In genomic region chr17:48624544-48625501, GRCh38 we compare ENCODE assay signal across 8 cellular contexts.
DNase-seq lines count a peak whose midpoint lies in the region; ATAC-seq, FAIRE-seq and TF ChIP-seq lines count a peak whose summit lies in the region.

No MANE protein-coding gene starts in this region.

- H3K4me3 Mint-ChIP-seq in nephron: peak overlapping the region; percentile 87 to 95 (median 93)

- peak overlapping the region; percentile 48 for H3K4me3 ChIP-seq in GM06990 (replicated peaks; ENCODE audit: low read depth, low read length)
- H3K4me3 ChIP-seq in NT2/D1 (ENCODE audit: insufficient read length, low read depth): peak overlapping the region; percentile 49
- H3K4me3 ChIP-seq in duodenal mucosa (ENCODE audit: low read depth in 1 of 2, low read length in 2 of 2): peak overlapping the region; percentile 29 to 54

- peaks cover 6% of the 10 kb centered on the region for H3K27me3 ChIP-seq in GM06990 (replicated peaks; ENCODE audit: control insufficient read depth, insufficient read depth, low read length)
- H3K27me3 ChIP-seq in NT2/D1 (ENCODE audit: insufficient read depth, insufficient read length): peaks cover 100% of the 10 kb centered on the region
- peaks cover 96 to 99% of the 10 kb centered on the region in 2 donors for H3K27me3 ChIP-seq in duodenal mucosa (ENCODE audit: control insufficient read depth in 1 of 2, insufficient read depth in 2 of 2, low read length in 2 of 2)

- no peak overlapping the region for H3K27ac ChIP-seq in duodenal mucosa (ENCODE audit: low read depth, low read length)

- H3K9ac ChIP-seq in NT2/D1 (ENCODE audit: insufficient read length, low read depth): peak overlapping the region; percentile 69
- no peak overlapping the region for H3K9ac ChIP-seq in duodenal mucosa (ENCODE audit: low read depth in 1 of 2, low read length in 2 of 2)

- DNase-seq in GM06990 (ENCODE audit: extremely low read depth, insufficient read length) (no peak), NT2/D1 (ENCODE audit: low read depth, low spot score) (no peak), GM19239 (ENCODE audit: insufficient read length, low spot score) (no peak), hippocampal formation (lab: John Stamatoyannopoulos, UW) (no peak)

- no peak for FAIRE-seq in GM19239 (lab: Jason Lieb, UNC)

- H3K27ac Mint-ChIP-seq in nephron: peak overlapping the region in 2 of 3 experiments; percentile 26 to 93

- H3K27me3 Mint-ChIP-seq in nephron (ENCODE audit: low read depth): peaks cover 100% of the 10 kb centered on the region

- H3K9me3 ChIP-seq in NT2/D1 (ENCODE audit: insufficient read depth, low read length) (peaks cover 7% of the 10 kb centered on the region; the same call in 1 of the 2 replicates), duodenal mucosa (ENCODE audit: control insufficient read depth in 1 of 2, low read length in 2 of 2) (no peaks in the 10 kb centered on the region)

- H3K36me3 ChIP-seq in GM06990 (ENCODE audit: control insufficient read depth, insufficient read depth, low read length) (no peaks in the 10 kb centered on the region), NT2/D1 (ENCODE audit: insufficient read depth, insufficient read length, low read length) (no peaks in the 10 kb centered on the region), duodenal mucosa (ENCODE audit: control insufficient read depth in 1 of 2, insufficient read depth in 2 of 2, low read length in 2 of 2) (no peaks in the 10 kb centered on the region)

- no peaks in the 10 kb centered on the region for H3K36me3 Mint-ChIP-seq in nephron (ENCODE audit: low read depth)

- TF ChIP-seq CTCF in GM06990 (IDR thresholded peaks at IDR 0.05; ENCODE audit: insufficient read depth, low read length, poor library complexity, severe bottlenecking) (no peak), nephron (IDR thresholded peaks at IDR 0.05; ENCODE audit: unreplicated experiment in 3 of 3) (no peak)

- H3K4me1 Mint-ChIP-seq in nephron: peaks cover 34% of the 10 kb centered on the region

- H3K4me1 ChIP-seq in NT2/D1 (ENCODE audit: insufficient read depth, insufficient read length) (peaks cover 6% of the 10 kb centered on the region), duodenal mucosa (ENCODE audit: control insufficient read depth in 1 of 2, insufficient read depth in 2 of 2, low read length in 2 of 2) (peaks cover 9 to 19% of the 10 kb centered on the region in 2 donors)

- no peaks in the 10 kb centered on the region for H3K9me3 Mint-ChIP-seq in nephron

- ATAC-seq in GM21381 (IDR thresholded peaks at IDR 0.05; ENCODE audit: unreplicated experiment) (no peak), HG02885 (IDR thresholded peaks at IDR 0.05; ENCODE audit: poor library complexity, unreplicated experiment) (no peak)
